Comparison of ENCODE assay signal across 9 cellular contexts in genomic region chr9:129776566-129776937, GRCh38. TPM values are rescaled to one million over a fixed set of nuclear protein-coding genes. Genes with fewer than 3 reads are reported as not detected.
DNase-seq lines count a peak whose midpoint lies in the region; ATAC-seq, FAIRE-seq and TF ChIP-seq lines count a peak whose summit lies in the region.
"Had no signal": no experiment of that assay in that cellular context is flagged by ENCODE, and none has a peak within 500 bp of the region (broad histone marks: within the 10 kb centered on the region; RNA-seq: fewer than 3 reads in every experiment).

No MANE protein-coding gene starts in this region.

- H3K27ac ChIP-seq in HL-60 (replicated peaks) (peak overlapping the region; percentile 31), brain microvascular endothelial cell (peak overlapping the region; percentile 96), kidney (ENCODE audit: low read depth in 2 of 2, low read length in 2 of 2) (peak overlapping the region; percentile 14 to 32), suprapubic skin (peak overlapping the region; percentile 79)

- ATAC-seq in GM21723 (IDR thresholded peaks at IDR 0.05; ENCODE audit: unreplicated experiment) (no peak), GM21619 (IDR thresholded peaks at IDR 0.05; ENCODE audit: unreplicated experiment) (no peak)

- TF ChIP-seq CTCF in HL-60 (IDR thresholded peaks at IDR 0.05; ENCODE audit: insufficient read depth, low read length): no peak
- no peak for TF ChIP-seq CTCF in brain microvascular endothelial cell (IDR thresholded peaks at IDR 0.05; ENCODE audit: low read depth, low read length, missing control alignments)
- TF ChIP-seq CTCF in kidney (IDR thresholded peaks at IDR 0.05; ENCODE audit: borderline replicate concordance, extremely low read depth, insufficient read depth): no peak
- no peak for TF ChIP-seq CTCF in suprapubic skin (IDR thresholded peaks at IDR 0.05)

- H3K9ac ChIP-seq in kidney (ENCODE audit: low read length in 2 of 2): no peak overlapping the region

- intact Hi-C loops in kidney (cut with DNase I): no loop called here

- in situ Hi-C loops in brain microvascular endothelial cell (cut with HindIII; ENCODE audit: low pct_ligation_motif_present, low sequenced_read_pairs): no loop called here

- H3K27me3 ChIP-seq in HL-60 (ENCODE audit: insufficient read depth, poor library complexity, severe bottlenecking) (no peaks in the 10 kb centered on the region), brain microvascular endothelial cell (replicated peaks) (no peaks in the 10 kb centered on the region), suprapubic skin (no peaks in the 10 kb centered on the region)

- H3K4me1 ChIP-seq in kidney (ENCODE audit: control insufficient read depth in 1 of 2, insufficient read depth in 1 of 2, low read depth in 1 of 2, low read length in 2 of 2) (peaks cover 0 to 2% of the 10 kb centered on the region in 2 donors), suprapubic skin (peaks cover 26% of the 10 kb centered on the region)

- no peak for TF ChIP-seq POLR2A in suprapubic skin (IDR thresholded peaks at IDR 0.05)

- DNase-seq in HL-60 (ENCODE audit: low read depth in 1 of 2, low spot score in 1 of 2) (no peak), brain microvascular endothelial cell (peak; percentile 44), kidney (peak; percentile 83), suprapubic skin (ENCODE audit: low spot score in 2 of 2) (no peak), hypothalamus (lab: John Stamatoyannopoulos, UW) (no peak), Ammon's horn (ENCODE audit: low spot score) (no peak)
- DNase-seq: NCI-H526 had no signal

- H3K9me3 ChIP-seq in kidney (ENCODE audit: control insufficient read depth in 1 of 2, low read length in 2 of 2) (no peaks in the 10 kb centered on the region), suprapubic skin (no peaks in the 10 kb centered on the region)

- TF ChIP-seq EP300 in suprapubic skin (IDR thresholded peaks at IDR 0.05): no peak

- H3K4me3 ChIP-seq in HL-60 (replicated peaks; ENCODE audit: insufficient read depth, low read length): no peak overlapping the region
- peak overlapping the region; percentile 3 for H3K4me3 ChIP-seq in brain microvascular endothelial cell (ENCODE audit: low read depth, low read length)
- H3K4me3 ChIP-seq in kidney (ENCODE audit: low read length in 2 of 2): no peak overlapping the region
- H3K4me3 ChIP-seq in suprapubic skin: peak overlapping the region; percentile 25

- WGBS in suprapubic skin: 60% methylated on average over 8 of the region's 8 CpGs

- H3K36me3 ChIP-seq in brain microvascular endothelial cell (replicated peaks) (no peaks in the 10 kb centered on the region), kidney (ENCODE audit: control insufficient read depth in 1 of 2, insufficient read depth in 2 of 2, low read length in 2 of 2) (no peaks in the 10 kb centered on the region), suprapubic skin (no peaks in the 10 kb centered on the region)

- no peak for FAIRE-seq in kidney (lab: Jason Lieb, UNC)

RNA-seq across cellular contexts. Expression of gene PTGES, which starts 23.7 kb away (rescaled TPM):
- total RNA-seq in kidney: 8.9 TPM
- 8.1 TPM for polyA plus RNA-seq in kidney (ENCODE audit: insufficient read depth, low read depth, low replicate concordance)
- 10 to 100 TPM; 21.8 to 38.8 (median 24.0) TPM for total RNA-seq in suprapubic skin

RNA-seq across cellular contexts. Expression of gene TOR1B, which starts 26.4 kb away (rescaled TPM):
- total RNA-seq in kidney (21.4 TPM), suprapubic skin (10 to 100 TPM; 18.0 to 24.5 (median 20.8) TPM)
- polyA plus RNA-seq in kidney (ENCODE audit: insufficient read depth, low read depth, low replicate concordance): 10.1 TPM

RNA-seq across cellular contexts. Expression of gene TOR1A, which starts 47.4 kb away (rescaled TPM):
- total RNA-seq in kidney (29.2 TPM), suprapubic skin (10 to 100 TPM; 31.7 to 44.7 (median 36.3) TPM)
- polyA plus RNA-seq in kidney (ENCODE audit: insufficient read depth, low read depth, low replicate concordance): 24.6 TPM

RNA-seq across cellular contexts. Expression of gene C9orf78, which starts 58.5 kb away (rescaled TPM):
- total RNA-seq in kidney: 39.7 TPM
- 62.1 TPM for polyA plus RNA-seq in kidney (ENCODE audit: insufficient read depth, low read depth, low replicate concordance)
- 10 to 100 TPM; 32.7 to 71.9 (median 43.7) TPM for total RNA-seq in suprapubic skin

RNA-seq across cellular contexts. Expression of gene USP20, which starts 58.7 kb away (rescaled TPM):
- total RNA-seq in kidney: 28.8 TPM
- 22.8 TPM for polyA plus RNA-seq in kidney (ENCODE audit: insufficient read depth, low read depth, low replicate concordance)
- total RNA-seq in suprapubic skin: 10 to 100 TPM; 22.6 to 51.4 (median 34.4) TPM

Comparison
In these comparisons a context has a peak if more than half of its experiments do, and no peak if none do; other contexts are left out.
1. DNase-seq: peak in brain microvascular endothelial cell (single experiment) and kidney (single experiment); none in HL-60 (0 of 2), suprapubic skin (0 of 2), hypothalamus (0 of 51) and Ammon's horn (single experiment).
2. H3K27ac ChIP-seq: peak in every context shown above with its lines; median percentile 96 in brain microvascular endothelial cell; 79 in suprapubic skin; 31 in HL-60; 23 in kidney.
3. H3K4me3 ChIP-seq: peak in brain microvascular endothelial cell (single experiment) and suprapubic skin (single experiment); none in HL-60 (single experiment) and kidney (0 of 2).